In the genomic region with DNA sequence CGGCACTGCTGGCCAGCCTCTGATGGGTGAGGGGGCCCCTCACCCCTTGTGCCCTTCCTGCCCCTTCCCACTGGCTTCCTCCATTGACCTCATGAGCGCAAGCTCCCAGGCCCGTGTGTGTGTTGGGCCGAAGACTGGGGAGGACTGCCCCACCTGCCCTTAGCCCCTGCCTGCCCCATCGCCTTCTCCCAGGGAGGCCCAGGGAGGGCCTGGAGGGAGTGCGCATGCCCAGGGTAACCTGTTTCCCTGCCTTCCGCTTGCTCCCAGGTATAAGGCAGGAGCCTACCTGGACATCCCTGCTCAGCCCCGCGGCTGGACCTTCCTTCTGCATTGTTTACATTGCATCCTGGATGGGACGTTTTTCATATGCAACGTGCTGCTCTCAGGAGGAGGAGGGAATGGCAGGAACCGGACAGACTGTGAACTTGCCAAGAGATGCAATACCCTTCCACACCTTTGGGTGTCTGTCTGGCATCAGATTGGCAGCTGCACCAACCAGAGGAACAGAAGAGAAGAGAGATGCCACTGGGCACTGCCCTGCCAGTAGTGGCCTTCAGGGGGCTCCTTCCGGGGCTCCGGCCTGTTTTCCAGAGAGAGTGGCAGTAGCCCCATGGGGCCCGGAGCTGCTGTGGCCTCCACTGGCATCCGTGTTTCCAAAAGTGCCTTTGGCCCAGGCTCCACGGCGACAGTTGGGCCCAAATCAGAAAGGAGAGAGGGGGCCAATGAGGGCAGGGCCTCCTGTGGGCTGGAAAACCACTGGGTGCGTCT, we compare ENCODE assay signal across 9 cellular contexts. TPM values are rescaled to one million over a fixed set of nuclear protein-coding genes. Genes with fewer than 3 reads are reported as not detected.
DNase-seq lines count a peak whose midpoint lies in the region; ATAC-seq and TF ChIP-seq lines count a peak whose summit lies in the region.
"Had no signal": no experiment of that assay in that cellular context is flagged by ENCODE, and none has a peak within 500 bp of the region (broad histone marks: within the 10 kb centered on the region; RNA-seq: fewer than 3 reads in every experiment).

No MANE protein-coding gene starts in this region.

- in situ Hi-C loops in transverse colon (cut with MboI; ENCODE audit: low pct_ligation_motif_present in 1 of 4, low pct_unique_long_range_greater_than_20kb in 1 of 4, low sequenced_read_pairs in 3 of 4): no loop called here

- no peaks in the 10 kb centered on the region for H3K9me3 ChIP-seq in transverse colon
- H3K9me3 ChIP-seq in tibial nerve: no peaks in the 10 kb centered on the region

- H3K27me3 Mint-ChIP-seq in activated naive CD4-positive, alpha-beta T cell treated with anti-CD3 and anti-CD28 coated beads for 36 hours (ENCODE audit: low read depth): peaks cover 4% of the 10 kb centered on the region
- H3K27me3 Mint-ChIP-seq in glutamatergic neuron (ENCODE audit: unreplicated experiment): peaks cover 5% of the 10 kb centered on the region

- DNase-seq in activated naive CD4-positive, alpha-beta T cell treated with anti-CD3 and anti-CD28 coated beads for 36 hours: peak; percentile 32
- no peak for DNase-seq in activated naive CD4-positive, alpha-beta T cell treated with anti-CD3 and anti-CD28 coated beads, Interleukin-2, amount 50 U/mL, for 16 hours
- peak; percentile 56 for DNase-seq in RPMI7951 (ENCODE audit: low read depth)
- no peak for DNase-seq in glutamatergic neuron
- peak; percentile 39 for DNase-seq in transverse colon
- no peak for DNase-seq in tibial nerve (ENCODE audit: low spot score in 2 of 2)
- no peak for DNase-seq in NCI-H2227 (lab: John Stamatoyannopoulos, UW; ENCODE audit: unreplicated experiment)
- DNase-seq: activated T-cell treated with anti-CD3 and anti-CD28 coated beads, Interleukin-2, amount 50 U/mL, for 72 hours had no signal

- CTCF ChIA-PET in activated naive CD4-positive, alpha-beta T cell treated with anti-CD3 and anti-CD28 coated beads for 36 hours (lab: Charles Lee): interaction anchor here (0.6 kb wide), 1 partner anchor 358 kb away, joined by 4 read pairs; no protein-coding TSS in a partner anchor

- no peaks in the 10 kb centered on the region for H3K27me3 ChIP-seq in transverse colon
- H3K27me3 ChIP-seq in tibial nerve: peaks cover 0 to 1% of the 10 kb centered on the region in 2 donors

- no peaks in the 10 kb centered on the region for H3K36me3 Mint-ChIP-seq in activated naive CD4-positive, alpha-beta T cell treated with anti-CD3 and anti-CD28 coated beads for 36 hours (ENCODE audit: low read depth)
- H3K36me3 Mint-ChIP-seq in glutamatergic neuron (ENCODE audit: unreplicated experiment): no peaks in the 10 kb centered on the region

- TF ChIP-seq CTCF in glutamatergic neuron (IDR thresholded peaks at IDR 0.05; ENCODE audit: partially characterized antibody, unreplicated experiment) (peak; percentile 10), transverse colon (IDR thresholded peaks at IDR 0.05) (peak in 4 of 5 experiments; percentile 25 to 66 (median 44)), tibial nerve (IDR thresholded peaks at IDR 0.05) (peak in 2 of 5 experiments; percentile 7 to 14)

- no peak overlapping the region for H3K4me3 Mint-ChIP-seq in activated naive CD4-positive, alpha-beta T cell treated with anti-CD3 and anti-CD28 coated beads for 36 hours
- H3K4me3 Mint-ChIP-seq in glutamatergic neuron (ENCODE audit: unreplicated experiment): peak overlapping the region; percentile 52
- H3K4me3 Mint-ChIP-seq: activated T-cell treated with anti-CD3 and anti-CD28 coated beads, Interleukin-2, amount 50 U/mL, for 72 hours had no signal

- no peak for TF ChIP-seq POLR2A in transverse colon (IDR thresholded peaks at IDR 0.05)
- TF ChIP-seq POLR2A in tibial nerve (IDR thresholded peaks at IDR 0.05): no peak

- H3K4me1 Mint-ChIP-seq in activated naive CD4-positive, alpha-beta T cell treated with anti-CD3 and anti-CD28 coated beads for 36 hours (ENCODE audit: low read depth): peaks cover 21% of the 10 kb centered on the region
- peaks cover 29% of the 10 kb centered on the region for H3K4me1 Mint-ChIP-seq in glutamatergic neuron (ENCODE audit: low read depth, unreplicated experiment)

- ATAC-seq in GM18520 (IDR thresholded peaks at IDR 0.05; ENCODE audit: unreplicated experiment): no peak

- peaks cover 16 to 44% (median 32%) of the 10 kb centered on the region in 4 donors for H3K4me1 ChIP-seq in transverse colon
- peaks cover 0 to 28% (median 21%) of the 10 kb centered on the region in 4 donors for H3K4me1 ChIP-seq in tibial nerve

- no peak overlapping the region for H3K27ac Mint-ChIP-seq in activated naive CD4-positive, alpha-beta T cell treated with anti-CD3 and anti-CD28 coated beads for 36 hours
- H3K27ac Mint-ChIP-seq in glutamatergic neuron (ENCODE audit: unreplicated experiment): no peak overlapping the region
- H3K27ac Mint-ChIP-seq: activated T-cell treated with anti-CD3 and anti-CD28 coated beads, Interleukin-2, amount 50 U/mL, for 72 hours had no signal

- 67% methylated on average over 19 of the region's 19 CpGs; no CpG with 5 or more reads in 1 of the 2 donors for WGBS in transverse colon (ENCODE audit: low coverage in 1 of 2), 2 donors
- WGBS in tibial nerve, 2 donors: 73 to 78% methylated on average over 19 of the region's 19 CpGs

- no peaks in the 10 kb centered on the region for H3K36me3 ChIP-seq in transverse colon
- no peaks in the 10 kb centered on the region for H3K36me3 ChIP-seq in tibial nerve

- intact Hi-C loops in activated naive CD4-positive, alpha-beta T cell treated with anti-CD3 and anti-CD28 coated beads for 36 hours (cut with micrococcal nuclease): loop anchor here (10.0 kb wide), 1 partner anchor 247 kb away; no protein-coding TSS in a partner anchor
- intact Hi-C loops in transverse colon (cut with DNase I; ENCODE audit: low total_unique reads): no loop called here

- H3K9me3 Mint-ChIP-seq in activated naive CD4-positive, alpha-beta T cell treated with anti-CD3 and anti-CD28 coated beads for 36 hours: no peaks in the 10 kb centered on the region
- peaks cover 12% of the 10 kb centered on the region for H3K9me3 Mint-ChIP-seq in glutamatergic neuron (ENCODE audit: unreplicated experiment)
- H3K9me3 Mint-ChIP-seq: activated T-cell treated with anti-CD3 and anti-CD28 coated beads, Interleukin-2, amount 50 U/mL, for 72 hours had no signal

- no peak for TF ChIP-seq EP300 in transverse colon (IDR thresholded peaks at IDR 0.05; ENCODE audit: low read depth)
- TF ChIP-seq EP300 in tibial nerve (IDR thresholded peaks at IDR 0.05): no peak

- H3K27ac ChIP-seq in transverse colon (peak overlapping the region in 1 of 4 donors; percentile 31), tibial nerve (no peak overlapping the region)

- H3K4me3 ChIP-seq in transverse colon (no peak overlapping the region), tibial nerve (no peak overlapping the region)

RNA-seq across cellular contexts. Expression of a gene that starts 8.8 kb away (rescaled TPM):
- total RNA-seq in activated naive CD4-positive, alpha-beta T cell treated with anti-CD3 and anti-CD28 coated beads for 36 hours: under 1 TPM in 1 of 2 experiments, not detected in 1; 0.14 TPM
- total RNA-seq in RPMI7951 (2014; rRNA removed; shearing (Covaris generic)): 2.5 and 2.6 TPM in 2 replicates
- total RNA-seq in glutamatergic neuron (ENCODE audit: unreplicated experiment) (12.5 TPM), transverse colon (10 to 100 TPM in 2 of 4 donors, 1 to 10 TPM in 2; 1.5 to 14.2 (median 10.2) TPM), tibial nerve (10 to 100 TPM in 1 of 4 donors, 1 to 10 TPM in 3; 4.2 to 11.2 (median 7.1) TPM)

RNA-seq across cellular contexts. Expression of a gene that starts 15.3 kb away (rescaled TPM):
- 10 to 100 TPM; 19.8 to 20.2 TPM for total RNA-seq in activated naive CD4-positive, alpha-beta T cell treated with anti-CD3 and anti-CD28 coated beads for 36 hours
- total RNA-seq in RPMI7951 (2014; rRNA removed; shearing (Covaris generic)): 6.8 and 9.5 TPM in 2 replicates
- total RNA-seq in glutamatergic neuron (ENCODE audit: unreplicated experiment): 45.6 TPM
- 1 to 10 TPM in 3 of 4 donors, under 1 TPM in 1; 0.60 to 6.7 (median 2.5) TPM for total RNA-seq in transverse colon
- total RNA-seq in tibial nerve: 1 to 10 TPM in 1 of 4 donors, not detected in 3; 2.7 TPM

RNA-seq across cellular contexts. Expression of a gene that starts 43.7 kb away (rescaled TPM):
- 1 to 10 TPM; 3.3 to 3.4 TPM for total RNA-seq in activated naive CD4-positive, alpha-beta T cell treated with anti-CD3 and anti-CD28 coated beads for 36 hours
- 14.9 and 18.4 TPM in 2 replicates for total RNA-seq in RPMI7951 (2014; rRNA removed; shearing (Covaris generic))
- total RNA-seq in glutamatergic neuron (ENCODE audit: unreplicated experiment) (33.5 TPM), transverse colon (10 to 100 TPM; 18.3 to 58.7 (median 21.0) TPM), tibial nerve (10 to 100 TPM; 22.2 to 29.2 (median 25.2) TPM)

Comparison
In these comparisons a context has a peak if more than half of its experiments do, and no peak if none do; other contexts are left out.
1. DNase-seq: peak in activated naive CD4-positive, alpha-beta T cell treated with anti-CD3 and anti-CD28 coated beads for 36 hours (single experiment), RPMI7951 (single experiment) and transverse colon (single experiment); none in activated naive CD4-positive, alpha-beta T cell treated with anti-CD3 and anti-CD28 coated beads, Interleukin-2, amount 50 U/mL, for 16 hours (single experiment), glutamatergic neuron (single experiment), tibial nerve (0 of 2) and NCI-H2227 (single experiment).